ENCODE assay signal across 23 cellular contexts in genomic region chr16:57308041-57308440, GRCh38. TPM values are rescaled to one million over a fixed set of nuclear protein-coding genes. Genes with fewer than 3 reads are reported as not detected.
"Had no signal": no experiment of that assay in that cellular context is flagged by ENCODE, and none has a peak within 500 bp of the region (broad histone marks: within the 10 kb centered on the region; RNA-seq: fewer than 3 reads in every experiment).

No MANE protein-coding gene starts in this region.

- H3K27me3 ChIP-seq: colonic mucosa, left lung, right lobe of liver, tibial nerve, vagina had no signal

- H3K9me3 Mint-ChIP-seq: activated naive CD4-positive, alpha-beta T cell treated with anti-CD3 and anti-CD28 coated beads for 36 hours; activated T-helper 17 cell treated with anti-CD3 and anti-CD28 coated beads, Interleukin-2, amount 50 U/mL, for 72 hours; stimulated activated naive B cell treated with anti-CD40 and anti-IgM and Interleukin-4, amounts not matched to agents 10 μg/mL and 1 μg/mL and 100 μg/mL, for 72 hours had no signal

- H3K9me3 ChIP-seq: colonic mucosa, left lung, psoas muscle, right lobe of liver, tibial nerve, vagina had no signal

- FAIRE-seq: keratinocyte, TTC549 had no signal

- H3K4me3 ChIP-seq: colonic mucosa, left lung, psoas muscle, right lobe of liver, tibial nerve, vagina had no signal

- H3K27me3 Mint-ChIP-seq: activated T-helper 17 cell treated with anti-CD3 and anti-CD28 coated beads, Interleukin-2, amount 50 U/mL, for 72 hours had no signal

- H3K4me1 ChIP-seq: psoas muscle, vagina had no signal

- H3K4me1 Mint-ChIP-seq: brain had no signal

- H3K36me3 Mint-ChIP-seq: brain; stimulated activated naive B cell treated with anti-CD40 and anti-IgM and Interleukin-4, amounts not matched to agents 10 μg/mL and 1 μg/mL and 100 μg/mL, for 72 hours had no signal

- H3K4me3 Mint-ChIP-seq: activated naive CD4-positive, alpha-beta T cell treated with anti-CD3 and anti-CD28 coated beads for 36 hours; activated T-helper 17 cell treated with anti-CD3 and anti-CD28 coated beads, Interleukin-2, amount 50 U/mL, for 72 hours; brain; stimulated activated naive B cell treated with anti-CD40 and anti-IgM and Interleukin-4, amounts not matched to agents 10 μg/mL and 1 μg/mL and 100 μg/mL, for 72 hours had no signal

- H3K27ac Mint-ChIP-seq: activated naive CD4-positive, alpha-beta T cell treated with anti-CD3 and anti-CD28 coated beads for 36 hours; activated T-helper 17 cell treated with anti-CD3 and anti-CD28 coated beads, Interleukin-2, amount 50 U/mL, for 72 hours; brain had no signal

- H3K27ac ChIP-seq: colonic mucosa, left lung, psoas muscle, right lobe of liver, tibial nerve, vagina had no signal

- DNase-seq: activated CD4-positive, alpha-beta T cell treated with anti-CD3 and anti-CD28 coated beads, Interleukin-2, amount 50 U/mL, for 4 hours; activated naive CD4-positive, alpha-beta T cell treated with anti-CD3 and anti-CD28 coated beads for 36 hours; activated T-cell treated with anti-CD3 and anti-CD28 coated beads for 4 hours; central memory CD4-positive, alpha-beta T cell; colonic mucosa; erythroblast; foreskin melanocyte; glutamatergic neuron; hippocampal formation; psoas muscle; stimulated activated naive B cell treated with anti-CD40 and anti-IgM and Interleukin-4, amounts not matched to agents 10 μg/mL and 1 μg/mL and 100 μg/mL, for 72 hours; SW 1271 had no signal

- ATAC-seq: activated T-helper 17 cell treated with anti-CD3 and anti-CD28 coated beads, Interleukin-2, amount 50 U/mL, for 72 hours; left lung; psoas muscle; right lobe of liver; stimulated activated naive B cell treated with anti-CD40 and anti-IgM and Interleukin-4, amounts not matched to agents 10 μg/mL and 1 μg/mL and 100 μg/mL, for 72 hours had no signal

- H3K36me3 ChIP-seq: colonic mucosa, left lung, right lobe of liver, tibial nerve, vagina had no signal

RNA-seq across cellular contexts. Expression of gene PLLP, which starts 23.6 kb away (rescaled TPM):
- total RNA-seq: activated T-helper 17 cell treated with anti-CD3 and anti-CD28 coated beads, Interleukin-2, amount 50 U/mL, for 72 hours had no signal
- polyA plus RNA-seq: neural cell had no signal

RNA-seq across cellular contexts. Expression of gene CCL22, which starts 50.5 kb away (rescaled TPM):
- total RNA-seq: lung microvascular endothelial cell, mononuclear cell, tibial nerve had no signal
- polyA plus RNA-seq: keratinocyte, neural cell had no signal
